Comparison of ENCODE assay signal across 11 cellular contexts in the genomic region with DNA sequence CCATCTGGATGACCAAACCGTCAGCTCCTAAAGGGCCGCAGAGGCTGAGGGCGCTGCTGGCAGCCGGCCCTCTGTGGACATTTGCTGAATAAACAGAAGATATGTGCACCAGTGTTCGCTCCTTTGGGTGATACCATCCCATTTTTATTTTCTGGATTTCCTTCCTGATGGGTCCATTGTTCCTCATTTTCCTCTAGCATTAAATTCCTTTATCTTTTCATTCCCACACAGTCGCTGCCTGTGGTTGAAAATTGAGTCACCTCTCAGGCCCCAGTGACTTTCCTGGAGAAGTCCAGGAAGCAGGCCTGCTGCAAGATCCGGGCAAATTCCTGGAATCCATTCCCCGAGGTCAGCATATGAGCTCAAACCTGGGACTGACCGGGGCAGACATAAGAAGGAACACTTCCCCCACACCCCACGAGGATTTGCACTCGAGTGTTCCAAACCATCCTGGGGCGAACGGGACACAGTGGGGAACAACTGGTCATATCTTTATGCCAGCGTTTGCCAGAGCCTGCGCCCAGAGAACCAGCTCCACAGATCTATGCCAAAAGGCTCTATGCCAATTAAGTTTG.
DNase-seq lines count a peak whose midpoint lies in the region; ATAC-seq and TF ChIP-seq lines count a peak whose summit lies in the region.
"Had no signal": no experiment of that assay in that cellular context is flagged by ENCODE, and none has a peak within 500 bp of the region (broad histone marks: within the 10 kb centered on the region; RNA-seq: fewer than 3 reads in every experiment).

No MANE protein-coding gene starts in this region.

- H3K36me3 Mint-ChIP-seq in natural killer cell, result no peaks in the 10 kb centered on the region

- H3K4me3 ChIP-seq in brain microvascular endothelial cell (ENCODE audit: low read depth, low read length), result no peak overlapping the region

- no peaks in the 10 kb centered on the region for H3K36me3 ChIP-seq in brain microvascular endothelial cell (replicated peaks)

- TF ChIP-seq CTCF in omental fat pad (IDR thresholded peaks at IDR 0.05) (no peak), natural killer cell (IDR thresholded peaks at IDR 0.05) (no peak), brain microvascular endothelial cell (IDR thresholded peaks at IDR 0.05; ENCODE audit: low read depth, low read length, missing control alignments) (no peak)

- intact Hi-C loops in natural killer cell (cut with micrococcal nuclease), result no loop called here

- in situ Hi-C loops in brain microvascular endothelial cell (cut with HindIII; ENCODE audit: low pct_ligation_motif_present, low sequenced_read_pairs), result no loop called here

- DNase-seq in EH (ENCODE audit: low read depth) (peak; percentile 35), NCI-H2196 (lab: John Stamatoyannopoulos, UW; ENCODE audit: unreplicated experiment) (peak; percentile 61), cerebellum (ENCODE audit: low spot score) (peak; percentile 60), omental fat pad (ENCODE audit: low spot score) (no peak), natural killer cell (no peak), brain microvascular endothelial cell (no peak)
- no peak for DNase-seq in activated naive CD4-positive, alpha-beta T cell treated with Interleukin-2 at 50 U/mL for 16 hours
- DNase-seq in stimulated activated CD4-positive, alpha-beta T cell treated with anti-CD3 and anti-CD28 coated beads, Interleukin-2, amount 100 ng/mL, for 48 hours, result no peak
- DNase-seq: activated CD8-positive, alpha-beta memory T cell treated with anti-CD3 and anti-CD28 coated beads for 24 hours; stimulated activated CD4-positive, alpha-beta T cell treated with anti-CD3 and anti-CD28 coated beads, Interleukin-4, amount 100 ng/mL, for 1 hour had no signal

- H3K27me3 Mint-ChIP-seq in natural killer cell (ENCODE audit: low read depth in 2 of 2), result peaks cover 0 to 11% of the 10 kb centered on the region in 2 donors

- no peak overlapping the region for H3K27ac Mint-ChIP-seq in natural killer cell

- H3K27me3 ChIP-seq in brain microvascular endothelial cell (replicated peaks), result no peaks in the 10 kb centered on the region

- ATAC-seq in omental fat pad (ENCODE audit: low FRiP score) (peak; percentile 28), natural killer cell (no peak)

- H3K4me1 Mint-ChIP-seq in natural killer cell, result no peaks in the 10 kb centered on the region
- H3K4me1 Mint-ChIP-seq: neural crest cell had no signal

- H3K4me3 Mint-ChIP-seq in natural killer cell, result no peak overlapping the region
- H3K4me3 Mint-ChIP-seq: neural crest cell had no signal

- H3K27ac ChIP-seq in brain microvascular endothelial cell, result no peak overlapping the region

- H3K9me3 Mint-ChIP-seq in natural killer cell, result no peaks in the 10 kb centered on the region

Comparison
In these comparisons a context has a peak if more than half of its experiments do, and no peak if none do; other contexts are left out.
1. DNase-seq: peak in EH (single experiment), NCI-H2196 (single experiment) and cerebellum (single experiment); none in omental fat pad (single experiment), activated naive CD4-positive, alpha-beta T cell treated with Interleukin-2 at 50 U/mL for 16 hours (single experiment), natural killer cell (single experiment), brain microvascular endothelial cell (single experiment) and stimulated activated CD4-positive, alpha-beta T cell treated with anti-CD3 and anti-CD28 coated beads, Interleukin-2, amount 100 ng/mL, for 48 hours (0 of 2).